Comparison of ENCODE assay signal across 14 cellular contexts in genomic region chrX:11416600-11416999, GRCh38.
"Had no signal": no experiment of that assay in that cellular context is flagged by ENCODE, and none has a peak within 500 bp of the region (broad histone marks: within the 10 kb centered on the region; RNA-seq: fewer than 3 reads in every experiment).

No MANE protein-coding gene starts in this region.

- DNase-seq: activated CD4-positive, alpha-beta memory T cell treated with anti-CD3 and anti-CD28 coated beads for 36 hours; activated naive CD4-positive, alpha-beta T cell; activated naive CD8-positive, alpha-beta T cell treated with anti-CD3 and anti-CD28 coated beads, Interleukin-2, amount 50 U/mL, for 24 hours; activated T-cell treated with anti-CD3 and anti-CD28 coated beads, Interleukin-2, amount 50 U/mL, for 4 hours; central memory CD4-positive, alpha-beta T cell; effector CD8-positive, alpha-beta T cell; hypothalamus; lower lobe of right lung; naive B cell; small intestine; SW 1271 had no signal

- H3K4me1 ChIP-seq: lower lobe of right lung, parathyroid adenoma had no signal

- H2AFZ ChIP-seq: parathyroid adenoma had no signal

- H3K9me3 ChIP-seq: lower lobe of right lung had no signal

- H3K27ac ChIP-seq: coronary artery, epithelial cell of prostate, lower lobe of right lung, parathyroid adenoma had no signal

- H3K4me3 ChIP-seq: coronary artery, lower lobe of right lung had no signal

- H3K36me3 ChIP-seq: lower lobe of right lung had no signal

- H3K79me2 ChIP-seq: parathyroid adenoma had no signal

- H3K9ac ChIP-seq: parathyroid adenoma had no signal
